ENCODE assay signal across 12 cellular contexts in the genomic region with DNA sequence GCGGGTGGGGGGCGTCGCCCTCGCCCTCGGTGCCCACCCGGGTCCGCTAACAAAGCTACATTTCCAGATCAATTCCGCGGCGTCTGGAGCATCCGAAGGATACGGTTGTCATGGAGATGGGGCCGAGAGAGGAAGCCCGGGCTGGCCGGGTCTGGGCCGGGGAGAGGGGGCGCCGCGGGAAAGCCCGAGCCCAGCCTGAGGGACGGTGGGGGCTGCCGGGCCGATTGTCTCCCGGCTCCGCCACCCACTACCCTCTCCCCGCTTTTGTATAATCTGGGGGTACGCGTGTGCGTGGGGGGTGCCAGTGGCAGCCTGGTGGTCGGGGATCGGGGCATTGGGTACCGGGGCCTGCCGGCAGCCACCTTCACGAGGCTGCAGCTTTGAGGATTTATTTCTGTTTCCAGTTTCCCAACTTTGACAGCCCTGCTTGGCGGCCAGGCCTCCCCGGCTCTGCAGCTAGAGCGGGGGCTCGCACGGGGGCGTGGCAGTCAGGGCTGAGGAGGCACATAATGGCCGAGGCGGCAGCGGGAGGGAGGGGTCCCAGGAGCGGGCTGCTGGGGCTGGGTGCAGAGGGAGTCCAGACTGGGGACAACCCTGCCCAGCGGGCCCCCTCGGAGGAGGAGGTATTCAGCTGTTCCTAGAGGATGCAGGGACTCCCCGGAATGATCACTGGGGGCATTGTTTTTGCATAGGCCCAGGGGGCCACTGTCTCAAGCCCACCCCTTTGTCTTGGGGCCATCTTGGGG. TPM values are rescaled to one million over a fixed set of nuclear protein-coding genes. Genes with fewer than 3 reads are reported as not detected.
DNase-seq lines count a peak whose midpoint lies in the region; ATAC-seq and TF ChIP-seq lines count a peak whose summit lies in the region.
"Had no signal": no experiment of that assay in that cellular context is flagged by ENCODE, and none has a peak within 500 bp of the region (broad histone marks: within the 10 kb centered on the region; RNA-seq: fewer than 3 reads in every experiment).

No MANE protein-coding gene starts in this region.

- no peaks in the 10 kb centered on the region for H3F3A ChIP-seq in SK-N-SH (replicated peaks; ENCODE audit: insufficient read depth)

- no peaks in the 10 kb centered on the region for H3K36me3 ChIP-seq in SK-N-SH (replicated peaks in 1 of 2; ENCODE audit: control insufficient read depth in 1 of 2, insufficient read depth in 2 of 2, low read length in 1 of 2)
- no peaks in the 10 kb centered on the region for H3K36me3 ChIP-seq in hepatocyte (replicated peaks; ENCODE audit: insufficient read depth, low read depth)
- H3K36me3 ChIP-seq in skeletal muscle satellite cell (ENCODE audit: insufficient read depth, low read length) = no peaks in the 10 kb centered on the region

- peak; percentile 19 to 25 for ATAC-seq in activated T-cell treated with anti-CD3 and anti-CD28 coated beads, Interleukin-2, amount 50 U/mL, for 4 hours
- ATAC-seq in GM19463 (IDR thresholded peaks at IDR 0.05; ENCODE audit: unreplicated experiment) = no peak

- peaks cover 8% of the 10 kb centered on the region for H3K4me1 Mint-ChIP-seq in activated T-cell treated with anti-CD3 and anti-CD28 coated beads, Interleukin-2, amount 50 U/mL, for 4 hours (ENCODE audit: low read depth)

- H3K79me2 ChIP-seq in SK-N-SH (ENCODE audit: insufficient read depth) (no peaks in the 10 kb centered on the region), hepatocyte (no peaks in the 10 kb centered on the region)

- no peak for TF ChIP-seq EP300 in SK-N-SH (IDR thresholded peaks at IDR 0.05; ENCODE audit: borderline replicate concordance in 1 of 2, low read depth in 1 of 2, low read length in 1 of 2)

- no peak overlapping the region for H3K27ac ChIP-seq in SK-N-SH (ENCODE audit: low read depth in 2 of 2, low read length in 1 of 2)
- no peak overlapping the region for H3K27ac ChIP-seq in hepatocyte

- DNase-seq in activated T-cell treated with anti-CD3 and anti-CD28 coated beads, Interleukin-2, amount 50 U/mL, for 4 hours = no peak
- no peak for DNase-seq in activated T-cell treated with anti-CD3 and anti-CD28 coated beads, Interleukin-2, amount 50 U/mL, for 1 hour
- peak; percentile 83 for DNase-seq in SK-N-SH
- no peak for DNase-seq in hepatocyte (ENCODE audit: low spot score)
- no peak for DNase-seq in glomerular visceral epithelial cell (ENCODE audit: extremely low spot score)
- no peak for DNase-seq in GM13976 (ENCODE audit: low spot score)
- DNase-seq: activated CD4-positive, alpha-beta T cell treated with anti-CD3 and anti-CD28 coated beads for 1 hour had no signal

- CTCF ChIA-PET in SK-N-SH (lab: Yijun Ruan, JAX) = interaction anchor here (0.6 to 5.7 kb wide), 7 partner anchors 8 to 247 kb away, joined by 3 to 66 read pairs (median 4); partner anchors contain the start of gene NRG2

- peaks cover 0 to 4% of the 10 kb centered on the region in 2 experiments; a peak in 1 of 4 replicates for H3K4me1 ChIP-seq in SK-N-SH (ENCODE audit: control insufficient read depth in 1 of 2, insufficient read depth in 2 of 2, low read depth in 1 of 2, low read length in 1 of 2)
- no peaks in the 10 kb centered on the region for H3K4me1 ChIP-seq in hepatocyte (ENCODE audit: insufficient read depth)
- no peaks in the 10 kb centered on the region for H3K4me1 ChIP-seq in skeletal muscle satellite cell (ENCODE audit: control insufficient read depth, insufficient read depth, low read length)

- peaks cover 70% of the 10 kb centered on the region for H3K27me3 Mint-ChIP-seq in activated T-cell treated with anti-CD3 and anti-CD28 coated beads, Interleukin-2, amount 50 U/mL, for 4 hours (ENCODE audit: low read depth)

- in situ Hi-C loops in GM13976 (cut with MboI; ENCODE audit: low sequenced_read_pairs, unreplicated experiment) = no loop called here

- WGBS in SK-N-SH (ENCODE audit: low lambda C conversion rate) = 9% methylated on average over 7 of the region's 47 CpGs
- WGBS in hepatocyte (ENCODE audit: low lambda C conversion rate, missing lambda C conversion rate) = 13% methylated on average over 12 of the region's 47 CpGs

- H3K4me3 ChIP-seq in SK-N-SH (ENCODE audit: low read depth in 2 of 2, low read length in 1 of 2) = peak overlapping the region in 1 of 2 experiments; percentile 44; a peak in 3 of 4 replicates
- H3K4me3 ChIP-seq in hepatocyte = no peak overlapping the region
- no peak overlapping the region for H3K4me3 ChIP-seq in skeletal muscle satellite cell (ENCODE audit: low read length)

- H2AFZ ChIP-seq in SK-N-SH (ENCODE audit: low read depth) (no peak overlapping the region), hepatocyte (no peak overlapping the region)

- H3K27me3 ChIP-seq in SK-N-SH (ENCODE audit: insufficient read depth) (peaks cover 66% of the 10 kb centered on the region), hepatocyte (peaks cover 77% of the 10 kb centered on the region), skeletal muscle satellite cell (ENCODE audit: control insufficient read depth, insufficient read depth, low read length) (peaks cover 76% of the 10 kb centered on the region)

- POLR2A ChIA-PET in SK-N-SH (lab: Yijun Ruan, JAX) = interaction anchor here (0.5 to 1.9 kb wide), 3 partner anchors 10 to 277 kb away, joined by 3 to 7 read pairs (median 3); no protein-coding TSS in a partner anchor

- H4K20me1 ChIP-seq in SK-N-SH (ENCODE audit: insufficient read depth) (no peaks in the 10 kb centered on the region), hepatocyte (ENCODE audit: insufficient read depth, poor library complexity, severe bottlenecking) (no peaks in the 10 kb centered on the region)

- H3K9me3 ChIP-seq in SK-N-SH (no peaks in the 10 kb centered on the region), hepatocyte (ENCODE audit: low read depth) (no peaks in the 10 kb centered on the region), skeletal muscle satellite cell (replicated peaks; ENCODE audit: low read length) (no peaks in the 10 kb centered on the region)

- peak overlapping the region; percentile 44; the same call in 1 of the 2 replicates for H3K4me2 ChIP-seq in SK-N-SH
- H3K4me2 ChIP-seq in hepatocyte = peak overlapping the region; percentile 81
- peak overlapping the region; percentile 49 for H3K4me2 ChIP-seq in skeletal muscle satellite cell (ENCODE audit: low read length)

- no peak for TF ChIP-seq RAD21 in SK-N-SH (IDR thresholded peaks at IDR 0.05; ENCODE audit: low read length)

- H3K4me3 Mint-ChIP-seq in activated T-cell treated with anti-CD3 and anti-CD28 coated beads, Interleukin-2, amount 50 U/mL, for 4 hours = peak overlapping the region; percentile 49

- no peaks in the 10 kb centered on the region for H3K36me3 Mint-ChIP-seq in activated T-cell treated with anti-CD3 and anti-CD28 coated beads, Interleukin-2, amount 50 U/mL, for 4 hours (ENCODE audit: insufficient read depth)
- H3K36me3 Mint-ChIP-seq: activated naive CD4-positive, alpha-beta T cell treated with anti-CD3 and anti-CD28 coated beads, Interleukin-2, amount 50 U/mL, for 72 hours had no signal

- TF ChIP-seq CTCF in SK-N-SH (IDR thresholded peaks at IDR 0.05) (no peak), hepatocyte (IDR thresholded peaks at IDR 0.05; ENCODE audit: poor library complexity) (no peak), GM13976 (IDR thresholded peaks at IDR 0.05; ENCODE audit: borderline replicate concordance, control extremely low read depth, extremely low read depth, insufficient read depth, missing control alignments) (no peak)

- H3K9me2 ChIP-seq in SK-N-SH = no peaks in the 10 kb centered on the region
- H3K9me2 ChIP-seq in hepatocyte (replicated peaks; ENCODE audit: insufficient read depth) = no peaks in the 10 kb centered on the region

- H3K9me3 Mint-ChIP-seq in activated T-cell treated with anti-CD3 and anti-CD28 coated beads, Interleukin-2, amount 50 U/mL, for 4 hours = no peaks in the 10 kb centered on the region
- H3K9me3 Mint-ChIP-seq: activated naive CD4-positive, alpha-beta T cell treated with anti-CD3 and anti-CD28 coated beads, Interleukin-2, amount 50 U/mL, for 72 hours had no signal

- H3K9ac ChIP-seq in SK-N-SH (no peak overlapping the region), skeletal muscle satellite cell (ENCODE audit: low read depth, low read length) (no peak overlapping the region)

TF ChIP-seq in SK-N-SH, 30 proteins besides CTCF, POLR2A, EP300 and RAD21:
- TF ChIP-seq EZH2phosphoT487 (IDR thresholded peaks at IDR 0.05; ENCODE audit: borderline replicate concordance, low read depth) (peak; percentile 57; the same call in 1 of the 2 replicates), ELF1 (IDR thresholded peaks at IDR 0.05) (no peak), YY1 (IDR thresholded peaks at IDR 0.05; ENCODE audit: low read depth) (no peak)

RNA-seq across cellular contexts. Expression of gene PSD2, which starts 0.6 kb away (rescaled TPM):
- total RNA-seq in activated T-cell treated with anti-CD3 and anti-CD28 coated beads, Interleukin-2, amount 50 U/mL, for 4 hours = not detected
- 0.15 TPM in 2 replicates for polyA plus RNA-seq in SK-N-SH (2012; rRNA removed)
- 0.09 and 0.13 TPM in 2 replicates for polyA plus RNA-seq in SK-N-SH (2012; cell fraction: cytosol; rRNA removed)
- 0.62 and 0.63 TPM in 2 replicates for polyA plus RNA-seq in SK-N-SH (2012; cell fraction: nucleus; rRNA removed)
- total RNA-seq in hepatocyte = not detected in 2 replicates
- 0.54 TPM in 1 of 2 replicates, not detected in the other for polyA plus RNA-seq in hepatocyte
- not detected in 2 replicates for total RNA-seq in skeletal muscle satellite cell (2012; rRNA removed)
- total RNA-seq: activated naive CD4-positive, alpha-beta T cell treated with anti-CD3 and anti-CD28 coated beads, Interleukin-2, amount 50 U/mL, for 72 hours; epithelial cell of proximal tubule; LHCN-M2 had no signal
